1 cellular context compared by ENCODE assay signal in genomic region chr5:167358868-167359492, GRCh38.
TF ChIP-seq lines count a peak whose summit lies in the region.

No MANE protein-coding gene starts in this region.

TF ChIP-seq in WTC11, 78 proteins besides CTCF, POLR2A, EP300 and RAD21 (continued from another document):
- TF ChIP-seq EMX1 (CRISPR knock-in tag; IDR thresholded peaks at IDR 0.05) (no peak), ZNF425 (CRISPR knock-in tag; conservative IDR thresholded peaks at IDR 0.05) (no peak), ZNF121 (CRISPR knock-in tag; IDR thresholded peaks at IDR 0.05) (no peak), USF1 (CRISPR knock-in tag; IDR thresholded peaks at IDR 0.05) (no peak), FOXP4 (CRISPR knock-in tag; IDR thresholded peaks at IDR 0.05) (no peak), NFYB (CRISPR knock-in tag; conservative IDR thresholded peaks at IDR 0.05; ENCODE audit: low read depth) (no peak)
